In the genomic region with DNA sequence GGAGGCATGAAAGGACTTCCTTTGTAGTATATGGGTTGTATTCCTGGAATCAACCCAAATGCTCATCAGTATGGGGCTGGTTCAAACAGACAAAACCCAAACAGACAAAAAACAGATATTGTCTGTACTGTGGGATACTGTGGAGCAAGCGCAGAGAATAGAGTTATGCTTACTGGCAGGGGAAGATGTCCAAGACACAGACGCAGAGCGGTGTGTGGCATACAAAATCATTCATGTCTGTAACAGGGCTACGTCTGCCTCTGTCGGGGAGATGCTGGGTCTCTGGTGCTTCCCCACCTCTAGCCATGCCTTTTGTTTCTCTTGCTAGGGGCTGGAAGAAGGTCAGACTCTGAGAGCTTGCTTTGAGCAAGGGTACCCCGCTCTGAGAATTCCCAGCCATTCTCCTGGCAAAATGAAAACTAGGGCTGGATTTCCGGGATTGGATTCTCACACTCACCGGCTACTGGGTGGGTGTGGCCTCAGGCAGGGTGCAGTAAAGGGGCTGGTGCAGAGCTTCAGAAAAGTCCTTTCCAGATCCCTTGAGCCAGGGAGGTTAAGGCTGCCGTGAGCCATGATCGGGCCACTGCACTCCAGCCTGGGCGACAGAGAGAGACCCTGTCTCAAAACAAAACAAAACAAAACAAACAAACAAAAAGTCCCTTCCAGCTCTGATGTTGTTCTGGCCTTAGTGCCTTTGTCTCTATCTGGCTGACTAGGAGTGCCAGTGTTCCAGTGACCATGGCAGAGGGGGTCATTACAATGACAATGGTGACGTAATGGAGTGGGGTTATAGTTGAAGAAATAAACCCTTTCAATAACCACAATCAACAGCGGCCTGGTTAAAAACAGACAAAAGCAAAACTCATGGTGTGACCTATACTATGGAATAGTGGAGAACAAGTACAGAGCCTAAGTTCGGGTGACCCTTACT, we compare ENCODE assay signal across 9 cellular contexts. TPM values are rescaled to one million over a fixed set of nuclear protein-coding genes. Genes with fewer than 3 reads are reported as not detected.
DNase-seq lines count a peak whose midpoint lies in the region; ATAC-seq and TF ChIP-seq lines count a peak whose summit lies in the region.
"Had no signal": no experiment of that assay in that cellular context is flagged by ENCODE, and none has a peak within 500 bp of the region (broad histone marks: within the 10 kb centered on the region; RNA-seq: fewer than 3 reads in every experiment).

No MANE protein-coding gene starts in this region.

- no peak overlapping the region for H3K27ac ChIP-seq in iPS-20b (ENCODE audit: low read length)
- H3K27ac ChIP-seq: neutrophil had no signal

- CTCF ChIA-PET in WTC11 (lab: Charles Lee) = interaction anchor here (0.7 to 1.3 kb wide), 11 partner anchors 12 to 125 kb away, joined by 3 to 25 read pairs (median 4); a partner anchor contains a TSS

- ATAC-seq in WTC11 (peak; percentile 71), HG02938 (IDR thresholded peaks at IDR 0.05; ENCODE audit: unreplicated experiment) (no peak)
- ATAC-seq in stimulated activated naive CD8-positive, alpha-beta T cell treated with anti-CD3 and anti-CD28 coated beads, Interleukin-15, Interleukin-2, amounts not matched to agents 100 U/mL and 50 U/mL, for 24 hours = no peak

- no peak for TF ChIP-seq CTCF in WTC11 (IDR thresholded peaks at IDR 0.05)

- H3K27me3 Mint-ChIP-seq in WTC11 (ENCODE audit: low read depth) = peaks cover 52% of the 10 kb centered on the region

- no peak overlapping the region for H3K27ac Mint-ChIP-seq in WTC11

- POLR2A ChIA-PET in WTC11 (lab: Charles Lee) = interaction anchor here (1.2 kb wide), 1 partner anchor 78 kb away, joined by 3 read pairs; no protein-coding TSS in a partner anchor

- peaks cover 47% of the 10 kb centered on the region for H3K27me3 ChIP-seq in iPS-20b (ENCODE audit: insufficient read depth, low read length)

- H3K36me3 ChIP-seq in iPS-20b (ENCODE audit: insufficient read depth, low read depth, low read length) = no peaks in the 10 kb centered on the region
- H3K36me3 ChIP-seq: neutrophil had no signal

- H3K4me1 ChIP-seq in iPS-20b (ENCODE audit: insufficient read depth, low read length) = peaks cover 9% of the 10 kb centered on the region; the same call in 1 of the 2 replicates

- no peaks in the 10 kb centered on the region for H3K36me3 Mint-ChIP-seq in WTC11

- no peak overlapping the region for H3K4me3 Mint-ChIP-seq in WTC11

- no peaks in the 10 kb centered on the region for H3K9me3 ChIP-seq in iPS-20b (ENCODE audit: insufficient read depth, low read depth, low read length)
- H3K9me3 ChIP-seq: neutrophil had no signal

- H3K9me3 Mint-ChIP-seq in WTC11 = peaks cover 9% of the 10 kb centered on the region

- peak overlapping the region; percentile 23; the same call in 1 of the 2 replicates for H3K4me3 ChIP-seq in iPS-20b (ENCODE audit: low read length)

- no peak overlapping the region for H3K9ac ChIP-seq in iPS-20b (ENCODE audit: low read depth, low read length)

- peaks cover 19% of the 10 kb centered on the region for H3K4me1 Mint-ChIP-seq in WTC11

- DNase-seq in A172 (ENCODE audit: low spot score) (peak; percentile 28), HuH-7 (ENCODE audit: low spot score) (peak; percentile 77), WTC11 (ENCODE audit: low spot score) (peak; percentile 74), MV-4-11 (lab: John Stamatoyannopoulos, UW) (no peak), HCEC 1CT (no peak)
- DNase-seq in stimulated activated naive CD8-positive, alpha-beta T cell treated with anti-CD3 and anti-CD28 coated beads, Interleukin-15, Interleukin-2, amounts not matched to agents 100 U/mL and 50 U/mL, for 24 hours = no peak

TF ChIP-seq in WTC11, 78 proteins besides CTCF, POLR2A, EP300 and RAD21:
- TF ChIP-seq, protein P1, sequence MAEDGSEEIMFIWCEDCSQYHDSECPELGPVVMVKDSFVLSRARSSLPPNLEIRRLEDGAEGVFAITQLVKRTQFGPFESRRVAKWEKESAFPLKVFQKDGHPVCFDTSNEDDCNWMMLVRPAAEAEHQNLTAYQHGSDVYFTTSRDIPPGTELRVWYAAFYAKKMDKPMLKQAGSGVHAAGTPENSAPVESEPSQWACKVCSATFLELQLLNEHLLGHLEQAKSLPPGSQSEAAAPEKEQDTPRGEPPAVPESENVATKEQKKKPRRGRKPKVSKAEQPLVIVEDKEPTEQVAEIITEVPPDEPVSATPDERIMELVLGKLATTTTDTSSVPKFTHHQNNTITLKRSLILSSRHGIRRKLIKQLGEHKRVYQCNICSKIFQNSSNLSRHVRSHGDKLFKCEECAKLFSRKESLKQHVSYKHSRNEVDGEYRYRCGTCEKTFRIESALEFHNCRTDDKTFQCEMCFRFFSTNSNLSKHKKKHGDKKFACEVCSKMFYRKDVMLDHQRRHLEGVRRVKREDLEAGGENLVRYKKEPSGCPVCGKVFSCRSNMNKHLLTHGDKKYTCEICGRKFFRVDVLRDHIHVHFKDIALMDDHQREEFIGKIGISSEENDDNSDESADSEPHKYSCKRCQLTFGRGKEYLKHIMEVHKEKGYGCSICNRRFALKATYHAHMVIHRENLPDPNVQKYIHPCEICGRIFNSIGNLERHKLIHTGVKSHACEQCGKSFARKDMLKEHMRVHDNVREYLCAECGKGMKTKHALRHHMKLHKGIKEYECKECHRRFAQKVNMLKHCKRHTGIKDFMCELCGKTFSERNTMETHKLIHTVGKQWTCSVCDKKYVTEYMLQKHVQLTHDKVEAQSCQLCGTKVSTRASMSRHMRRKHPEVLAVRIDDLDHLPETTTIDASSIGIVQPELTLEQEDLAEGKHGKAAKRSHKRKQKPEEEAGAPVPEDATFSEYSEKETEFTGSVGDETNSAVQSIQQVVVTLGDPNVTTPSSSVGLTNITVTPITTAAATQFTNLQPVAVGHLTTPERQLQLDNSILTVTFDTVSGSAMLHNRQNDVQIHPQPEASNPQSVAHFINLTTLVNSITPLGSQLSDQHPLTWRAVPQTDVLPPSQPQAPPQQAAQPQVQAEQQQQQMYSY (CRISPR knock-in tag; IDR thresholded peaks at IDR 0.05) = peak; percentile 98
- peak; percentile 56; the same call in 1 of the 2 replicates for TF ChIP-seq SP1 (CRISPR knock-in tag; conservative IDR thresholded peaks at IDR 0.05)
- no peak for TF ChIP-seq FOXJ3 (CRISPR knock-in tag; IDR thresholded peaks at IDR 0.05; ENCODE audit: borderline replicate concordance)

RNA-seq across cellular contexts. Expression of a gene that starts 2.9 kb away (rescaled TPM):
- not detected in 2 replicates for total RNA-seq in A172 (2014; rRNA removed; shearing (Covaris generic))
- 3.9 to 7.3 TPM (median 4.1 TPM) in 3 replicates for total RNA-seq in WTC11 (2021)

Comparison
In these comparisons a context has a peak if more than half of its experiments do, and no peak if none do; other contexts are left out.
1. DNase-seq: peak in A172 (single experiment), HuH-7 (single experiment) and WTC11 (single experiment); none in MV-4-11 (single experiment), stimulated activated naive CD8-positive, alpha-beta T cell treated with anti-CD3 and anti-CD28 coated beads, Interleukin-15, Interleukin-2, amounts not matched to agents 100 U/mL and 50 U/mL, for 24 hours (single experiment) and HCEC 1CT (single experiment).